ENCODE assay signal across 25 cellular contexts in genomic region chr2:86552889-86553288, GRCh38. TPM values are rescaled to one million over a fixed set of nuclear protein-coding genes. Genes with fewer than 3 reads are reported as not detected.
DNase-seq lines count a peak whose midpoint lies in the region; ATAC-seq and TF ChIP-seq lines count a peak whose summit lies in the region.
"Had no signal": no experiment of that assay in that cellular context is flagged by ENCODE, and none has a peak within 500 bp of the region (broad histone marks: within the 10 kb centered on the region; RNA-seq: fewer than 3 reads in every experiment).

No MANE protein-coding gene starts in this region.

- peaks cover 11% of the 10 kb centered on the region for H3K4me1 Mint-ChIP-seq in activated CD4-positive, alpha-beta T cell treated with anti-CD3 and anti-CD28 coated beads, Interleukin-2, amount 10 ng/mL, durations not matched to agents 24 days and 14 days
- H3K4me1 Mint-ChIP-seq: WTC11 had no signal

- ATAC-seq in GM21576 (IDR thresholded peaks at IDR 0.05; ENCODE audit: unreplicated experiment) (no peak), upper lobe of right lung (no peak), GM21825 (IDR thresholded peaks at IDR 0.05; ENCODE audit: unreplicated experiment) (no peak)
- ATAC-seq: lower lobe of right lung, WTC11 had no signal

- H3K4me3 Mint-ChIP-seq in activated CD4-positive, alpha-beta T cell treated with anti-CD3 and anti-CD28 coated beads, Interleukin-2, amount 10 ng/mL, durations not matched to agents 24 days and 14 days: peak overlapping the region; percentile 59
- H3K4me3 Mint-ChIP-seq: B cell, WTC11 had no signal

- 94% methylated on average over 7 of the region's 7 CpGs for WGBS in esophagus muscularis mucosa

- intact Hi-C loops in activated CD4-positive, alpha-beta T cell treated with anti-CD3 and anti-CD28 coated beads, Interleukin-2, amount 10 ng/mL, durations not matched to agents 24 days and 14 days (cut with micrococcal nuclease): no loop called here
- intact Hi-C loops in esophagus muscularis mucosa (cut with DNase I) (no loop called here), upper lobe of right lung (cut with DNase I) (no loop called here)

- H3K36me3 Mint-ChIP-seq in activated CD4-positive, alpha-beta T cell treated with anti-CD3 and anti-CD28 coated beads, Interleukin-2, amount 10 ng/mL, durations not matched to agents 24 days and 14 days (ENCODE audit: low read depth): peaks cover 40% of the 10 kb centered on the region

- no peaks in the 10 kb centered on the region for H3K27me3 ChIP-seq in esophagus muscularis mucosa
- no peaks in the 10 kb centered on the region for H3K27me3 ChIP-seq in upper lobe of right lung
- H3K27me3 ChIP-seq: cardiac muscle cell, uterus had no signal

- DNase-seq in activated CD4-positive, alpha-beta T cell treated with anti-CD3 and anti-CD28 coated beads, Interleukin-2, amount 10 ng/mL, durations not matched to agents 24 days and 14 days: peak; percentile 66
- DNase-seq in activated CD4-positive, alpha-beta T cell treated with anti-CD3 and anti-CD28 coated beads, Interleukin-2, amount 50 U/mL, for 4 hours: no peak
- peak; percentile 10 to 74 (median 52) for DNase-seq in stimulated activated naive CD4-positive, alpha-beta T cell (lab: John Stamatoyannopoulos, UW)
- no peak for DNase-seq in stimulated activated naive CD4-positive, alpha-beta T cell treated with Interleukin-2 at 50 U/mL for 16 hours (lab: John Stamatoyannopoulos, UW)
- DNase-seq in esophagus muscularis mucosa (ENCODE audit: extremely low spot score) (no peak), upper lobe of right lung (no peak)
- DNase-seq: dermis blood vessel endothelial cell; EL; hypothalamus; islet precursor cell; Kasumi-1; lower lobe of right lung; NCI-H1048; NCI-H2081; NCI-H446 treated with DMSO at 0.1 percent for 48 hours; stimulated activated CD4-positive, alpha-beta T cell treated with anti-CD3 and anti-CD28 coated beads, Interleukin-4, amount 100 ng/mL, for 24 hours; T-helper 9 cell; uterus had no signal

- peaks cover 7% of the 10 kb centered on the region for H3K9me3 Mint-ChIP-seq in activated CD4-positive, alpha-beta T cell treated with anti-CD3 and anti-CD28 coated beads, Interleukin-2, amount 10 ng/mL, durations not matched to agents 24 days and 14 days

- TF ChIP-seq CTCF in esophagus muscularis mucosa (IDR thresholded peaks at IDR 0.05): no peak
- TF ChIP-seq CTCF in upper lobe of right lung (IDR thresholded peaks at IDR 0.05): no peak

- no peak for TF ChIP-seq POLR2A in esophagus muscularis mucosa (IDR thresholded peaks at IDR 0.05; ENCODE audit: low read depth)

- TF ChIP-seq EP300 in esophagus muscularis mucosa (IDR thresholded peaks at IDR 0.05): no peak

- H3K4me1 ChIP-seq in esophagus muscularis mucosa (peaks cover 5 to 53% (median 48%) of the 10 kb centered on the region in 4 donors), upper lobe of right lung (no peaks in the 10 kb centered on the region)
- H3K4me1 ChIP-seq: uterus had no signal

- H3K4me3 ChIP-seq in esophagus muscularis mucosa (no peak overlapping the region), upper lobe of right lung (no peak overlapping the region)
- H3K4me3 ChIP-seq: cardiac muscle cell, lower lobe of right lung, SK-N-MC, smooth muscle cell, uterus had no signal

- peaks cover 12 to 18% (median 15%) of the 10 kb centered on the region in 4 donors for H3K36me3 ChIP-seq in esophagus muscularis mucosa
- no peaks in the 10 kb centered on the region for H3K36me3 ChIP-seq in upper lobe of right lung
- H3K36me3 ChIP-seq: cardiac muscle cell, lower lobe of right lung, uterus had no signal

- H3K27ac Mint-ChIP-seq in activated CD4-positive, alpha-beta T cell treated with anti-CD3 and anti-CD28 coated beads, Interleukin-2, amount 10 ng/mL, durations not matched to agents 24 days and 14 days: peak overlapping the region; percentile 18
- H3K27ac Mint-ChIP-seq: B cell, WTC11 had no signal

- H3K27ac ChIP-seq in esophagus muscularis mucosa (replicated peaks in 1 of 4): peak overlapping the region; percentile 45 to 78 (median 70)
- H3K27ac ChIP-seq in upper lobe of right lung: no peak overlapping the region
- H3K27ac ChIP-seq: cardiac muscle cell, lower lobe of right lung, SK-N-MC, uterus had no signal

- H3K9me3 ChIP-seq in esophagus muscularis mucosa (no peaks in the 10 kb centered on the region), upper lobe of right lung (no peaks in the 10 kb centered on the region)
- H3K9me3 ChIP-seq: lower lobe of right lung, uterus had no signal

- H3K27me3 Mint-ChIP-seq in activated CD4-positive, alpha-beta T cell treated with anti-CD3 and anti-CD28 coated beads, Interleukin-2, amount 10 ng/mL, durations not matched to agents 24 days and 14 days: no peaks in the 10 kb centered on the region
- H3K27me3 Mint-ChIP-seq: B cell had no signal

RNA-seq across cellular contexts. Expression of gene CHMP3, which starts 10.4 kb away (rescaled TPM):
- 28.3 and 29.0 TPM in 2 replicates for total RNA-seq in activated CD4-positive, alpha-beta T cell treated with anti-CD3 and anti-CD28 coated beads, Interleukin-2, amount 10 ng/mL, durations not matched to agents 24 days and 14 days
- total RNA-seq in esophagus muscularis mucosa: 100 to 1,000 TPM; 166 to 213 (median 185) TPM
- 159 TPM for total RNA-seq in upper lobe of right lung

Comparison
In these comparisons a context has a peak if more than half of its experiments do, and no peak if none do; other contexts are left out.
1. DNase-seq: peak in activated CD4-positive, alpha-beta T cell treated with anti-CD3 and anti-CD28 coated beads, Interleukin-2, amount 10 ng/mL, durations not matched to agents 24 days and 14 days (single experiment) and stimulated activated naive CD4-positive, alpha-beta T cell (6 of 6); none in activated CD4-positive, alpha-beta T cell treated with anti-CD3 and anti-CD28 coated beads, Interleukin-2, amount 50 U/mL, for 4 hours (0 of 2), stimulated activated naive CD4-positive, alpha-beta T cell treated with Interleukin-2 at 50 U/mL for 16 hours (single experiment), esophagus muscularis mucosa (single experiment) and upper lobe of right lung (single experiment).